16 cellular contexts compared by ENCODE assay signal in genomic region chr4:145888393-145888792, GRCh38. TPM values are rescaled to one million over a fixed set of nuclear protein-coding genes. Genes with fewer than 3 reads are reported as not detected.
DNase-seq lines count a peak whose midpoint lies in the region; ATAC-seq, FAIRE-seq and TF ChIP-seq lines count a peak whose summit lies in the region.
"Had no signal": no experiment of that assay in that cellular context is flagged by ENCODE, and none has a peak within 500 bp of the region (broad histone marks: within the 10 kb centered on the region; RNA-seq: fewer than 3 reads in every experiment).

No MANE protein-coding gene starts in this region.

- no peak overlapping the region for H3K56ac ChIP-seq in H1 (replicated peaks; ENCODE audit: insufficient read length, low read depth, low read length)

- no peak overlapping the region; the same call in 1 of the 2 replicates for H2BK12ac ChIP-seq in H1 (ENCODE audit: low read depth, low read length)

- H3K14ac ChIP-seq in H1 (ENCODE audit: insufficient read length) = no peak overlapping the region

- no peak overlapping the region for H2AFZ ChIP-seq in H1 (ENCODE audit: low read length)

- peak; percentile 12 to 38; a peak in 1 of 4 replicates for TF ChIP-seq RAD21 in H1 (IDR thresholded peaks at IDR 0.05 in 1 of 2, conservative IDR thresholded peaks at IDR 0.05 in 1 of 2; ENCODE audit: low read depth in 2 of 2, low read length in 2 of 2)

- peak overlapping the region; percentile 61; the same call in 1 of the 2 replicates for H2AK5ac ChIP-seq in H1 (ENCODE audit: low read depth, low read length)

- FAIRE-seq in H1 (lab: Jason Lieb, UNC) = peak; percentile 70

- no peak overlapping the region for H2BK120ac ChIP-seq in H1 (replicated peaks; ENCODE audit: low read depth, low read length)

- no peak overlapping the region for H4K5ac ChIP-seq in H1 (ENCODE audit: insufficient read length, low read depth, low read length)

- no peak for TF ChIP-seq EP300 in H1 (IDR thresholded peaks at IDR 0.05; ENCODE audit: borderline replicate concordance in 1 of 2, low read depth in 2 of 2, low read length in 2 of 2)

- H3K23ac ChIP-seq in H1 (ENCODE audit: insufficient read length) = no peak overlapping the region

- peak overlapping the region; percentile 84 for H3K27ac Mint-ChIP-seq in nephron progenitor cell

- no peak overlapping the region for H4K8ac ChIP-seq in H1 (ENCODE audit: extremely low read depth, insufficient read depth, low read length)

- POLR2A ChIA-PET in H1 (lab: Charles Lee; ENCODE audit: partially characterized antibody) = interaction anchor here (1.2 to 2.1 kb wide), 4 partner anchors 9 to 45 kb away, joined by 3 to 5 read pairs (median 3); no protein-coding TSS in a partner anchor

- H3K4me3 ChIP-seq in AG10803 (ENCODE audit: low read length) = no peak overlapping the region
- no peak overlapping the region for H3K4me3 ChIP-seq in HUES64 (ENCODE audit: low read length)
- no peak overlapping the region for H3K4me3 ChIP-seq in H1 (ENCODE audit: extremely low read depth in 1 of 4, insufficient read depth in 2 of 4, low read depth in 3 of 4, low read length in 4 of 4)
- no peak overlapping the region for H3K4me3 ChIP-seq in coronary artery

- no peak for ATAC-seq in HG02970 (IDR thresholded peaks at IDR 0.05; ENCODE audit: low FRiP score, unreplicated experiment)

- peak overlapping the region; percentile 23; the same call in 1 of the 2 replicates for H2BK20ac ChIP-seq in H1 (ENCODE audit: low read length)

- H2BK15ac ChIP-seq in H1 (ENCODE audit: low read length) = 0 out of 2 replicates have a peak overlapping the region, but pooled peaks have one; percentile 65

- H3K4me1 ChIP-seq in HUES64 (ENCODE audit: insufficient read depth, low read length) = peaks cover 64% of the 10 kb centered on the region
- peaks cover 5 to 33% (median 20%) of the 10 kb centered on the region in 4 experiments; a peak in 6 of 7 replicates for H3K4me1 ChIP-seq in H1 (replicated peaks in 1 of 4; ENCODE audit: control insufficient read depth in 3 of 4, insufficient read depth in 4 of 4, low read length in 3 of 4)

- H3K4me2 ChIP-seq in H1 (ENCODE audit: insufficient read depth in 1 of 2, low read depth in 2 of 2, low read length in 2 of 2) = no peak overlapping the region; a peak in 1 of 4 replicates

- no peak for DNase-seq in AG10803 (ENCODE audit: low read depth)
- no peak for DNase-seq in H1 (ENCODE audit: low read depth in 1 of 2, low spot score in 2 of 2)
- no peak for DNase-seq in nephron progenitor cell
- no peak for DNase-seq in coronary artery (ENCODE audit: low spot score)
- no peak for DNase-seq in dermis blood vessel endothelial cell
- DNase-seq in 8988T = no peak
- DNase-seq: activated CD8-positive, alpha-beta memory T cell treated with anti-CD3 and anti-CD28 coated beads for 24 hours; activated gamma-delta T cell treated with Interleukin-2 at 50 U/mL for 16 hours; AML-193; DMS53; NCI-H1417; NCI-H446 treated with DMSO at 0.1 percent for 48 hours; OCI-M1 had no signal

- H3K23me2 ChIP-seq in H1 (ENCODE audit: low read depth, low read length) = no peaks in the 10 kb centered on the region

- H2BK5ac ChIP-seq in H1 (ENCODE audit: low read depth, low read length) = peak overlapping the region; percentile 72; the same call in 1 of the 2 replicates

- H3K9ac ChIP-seq in HUES64 (ENCODE audit: low read depth, low read length) = no peak overlapping the region
- H3K9ac ChIP-seq in H1 (replicated peaks in 1 of 4; ENCODE audit: extremely low read depth in 1 of 4, low read depth in 3 of 4, low read length in 3 of 4) = no peak overlapping the region

- H3K9me3 ChIP-seq in HUES64 (ENCODE audit: insufficient read depth, low read depth, low read length) = no peaks in the 10 kb centered on the region
- no peaks in the 10 kb centered on the region for H3K9me3 ChIP-seq in H1 (ENCODE audit: insufficient read depth in 2 of 2, low read depth in 1 of 2, low read length in 1 of 2)
- H3K9me3 ChIP-seq: neutrophil had no signal

- H3K79me2 ChIP-seq in H1 (ENCODE audit: control insufficient read depth in 1 of 2, insufficient read depth in 2 of 2, low read length in 2 of 2) = peaks cover 0 to 36% of the 10 kb centered on the region in 2 experiments; a peak in 2 of 4 replicates

- H4K91ac ChIP-seq in H1 (replicated peaks; ENCODE audit: insufficient read length, low read length) = no peak overlapping the region

- H3K27me3 ChIP-seq in HUES64 (ENCODE audit: insufficient read depth, low read length) (no peaks in the 10 kb centered on the region), H1 (replicated peaks in 1 of 4; ENCODE audit: control insufficient read depth in 3 of 4, extremely low read depth in 1 of 4, insufficient read depth in 3 of 4, low read length in 3 of 4) (no peaks in the 10 kb centered on the region)
- H3K27me3 ChIP-seq: neutrophil had no signal

- peak overlapping the region; percentile 77; the same call in 1 of the 2 replicates for H3K27ac ChIP-seq in HUES64 (ENCODE audit: low read depth, low read length)
- no peak overlapping the region for H3K27ac ChIP-seq in H1 (ENCODE audit: low read depth, low read length)
- peak overlapping the region in 1 of 2 donors; percentile 77 for H3K27ac ChIP-seq in coronary artery
- H3K27ac ChIP-seq: neutrophil had no signal

- H3K27me3 Mint-ChIP-seq in nephron progenitor cell (ENCODE audit: low read depth, poor library complexity) = no peaks in the 10 kb centered on the region

- H4K20me1 ChIP-seq in H1 (replicated peaks in 1 of 2; ENCODE audit: control insufficient read depth in 1 of 2, insufficient read depth in 2 of 2, low read length in 2 of 2) = no peaks in the 10 kb centered on the region

- peaks cover 65% of the 10 kb centered on the region for H3K36me3 Mint-ChIP-seq in nephron progenitor cell (ENCODE audit: low read depth)

- H3K4me3 Mint-ChIP-seq in nephron progenitor cell = no peak overlapping the region

- TF ChIP-seq CTCF in AG10803 (conservative IDR thresholded peaks at IDR 0.05; ENCODE audit: low read length) (0 out of 2 replicates have a peak, but pooled peaks have one; percentile 9), H1 (IDR thresholded peaks at IDR 0.05; ENCODE audit: control extremely low read depth in 1 of 3, insufficient read depth in 1 of 3, low read depth in 1 of 3, low read length in 3 of 3) (peak; percentile 12 to 46 (median 37)), nephron progenitor cell (IDR thresholded peaks at IDR 0.05) (no peak), coronary artery (IDR thresholded peaks at IDR 0.05) (no peak)

- peaks cover under 1% of the 10 kb centered on the region; the same call in 1 of the 2 replicates for H3K79me1 ChIP-seq in H1 (ENCODE audit: low read depth, low read length)

- no peak overlapping the region for H3K18ac ChIP-seq in H1 (ENCODE audit: extremely low read depth, low read length)

- 86% methylated on average over 2 of the region's 2 CpGs for WGBS in HUES64
- WGBS in H1 (ENCODE audit: extremely low coverage in 1 of 2, insufficient coverage in 1 of 2, insufficient read length in 1 of 2, insufficient replicate concordance in 2 of 2, low coverage in 1 of 2, low lambda C conversion rate in 2 of 2, missing lambda C conversion rate in 1 of 2), 2 experiments = 88% methylated on average over 2 of the region's 2 CpGs; no CpG with 5 or more reads in 1 of the 2 experiments

- no peak for TF ChIP-seq POLR2A in H1 (IDR thresholded peaks at IDR 0.05; ENCODE audit: control extremely low read depth in 1 of 2, low read depth in 2 of 2, low read length in 2 of 2)

- H3K36me3 ChIP-seq in HUES64 (ENCODE audit: insufficient read depth, low read length) (peaks cover 50% of the 10 kb centered on the region), H1 (ENCODE audit: control insufficient read depth in 2 of 4, insufficient read depth in 4 of 4, low read length in 3 of 4) (peaks cover 0 to 12% (median 4%) of the 10 kb centered on the region in 4 experiments; a peak in 3 of 8 replicates)
- H3K36me3 ChIP-seq: neutrophil had no signal

- no peaks in the 10 kb centered on the region for H3K9me3 Mint-ChIP-seq in nephron progenitor cell

- CTCF ChIA-PET in H1 (lab: Charles Lee; ENCODE audit: partially characterized antibody) = interaction anchor here (0.6 to 3.8 kb wide), 33 partner anchors 8 to 271 kb away, joined by 3 to 18 read pairs (median 4); partner anchors contain the start of gene MMAA

- peak overlapping the region; percentile 38 for H3K4ac ChIP-seq in H1 (replicated peaks; ENCODE audit: insufficient read length, low read depth, low read length)

- H3K4me1 Mint-ChIP-seq in nephron progenitor cell = peaks cover 93% of the 10 kb centered on the region

TF ChIP-seq in H1, 55 proteins besides CTCF, POLR2A, EP300 and RAD21:
- TF ChIP-seq BRCA1 (IDR thresholded peaks at IDR 0.05; ENCODE audit: low read depth, low read length) (no peak), YY1 (IDR thresholded peaks at IDR 0.05; ENCODE audit: low read depth, low read length) (peak; percentile 63; the same call in 1 of the 2 replicates)
TF ChIP-seq in H1: peak in this region for 1.

RNA-seq across cellular contexts. Expression of gene ZNF827, which starts 50.2 kb away (rescaled TPM):
- polyA plus RNA-seq in HUES64 (2013, experiment 1 of 2) = 13.1 TPM
- polyA plus RNA-seq in HUES64 (2013, experiment 2 of 2) = 12.6 TPM
- total RNA-seq in H1 (2021; fragmentation: NEBNext Ultra II Directional; extraction: Animal tissue kit (Norgen Biotek cat#: 25700)) = 23.2 and 25.3 TPM in 2 replicates
- polyA plus RNA-seq in H1 (2011; rRNA removed) = 26.2 and 39.9 TPM in 2 replicates
- 20.8 TPM for polyA plus RNA-seq in H1 (2011; cell fraction: cytosol; rRNA removed)
- 82.2 TPM for polyA plus RNA-seq in H1 (2011; cell fraction: nucleus; rRNA removed)
- polyA plus RNA-seq in H1 (2012, experiment 1 of 2) = 14.2 to 20.2 TPM (median 19.7 TPM) in 4 replicates
- polyA plus RNA-seq in H1 (2012, experiment 2 of 2) = 2.0 TPM
- 15.6 TPM for polyA plus RNA-seq in H1 (2013, experiment 1 of 2)
- polyA plus RNA-seq in H1 (2013, experiment 2 of 2) = 13.2 TPM
- 40.4 and 42.2 TPM in 2 replicates for polyA minus RNA-seq in H1 (2011; rRNA and poly(A)+ RNA removed)
- 30.3 TPM for polyA minus RNA-seq in H1 (2011; cell fraction: cytosol; rRNA and poly(A)+ RNA removed)
- polyA minus RNA-seq in H1 (2011; cell fraction: nucleus; rRNA and poly(A)+ RNA removed) = 68.1 TPM
- 2.5 and 4.4 TPM in 2 replicates for total RNA-seq in dermis blood vessel endothelial cell

Comparison
In these comparisons a context has a peak if more than half of its experiments do, and no peak if none do; other contexts are left out.
1. CTCF ChIP-seq: peak in AG10803 (single experiment) and H1 (3 of 3); none in nephron progenitor cell (single experiment) and coronary artery (single experiment).